Comparison of ENCODE assay signal across 10 cellular contexts in genomic region chr21:44765231-44766013, GRCh38. TPM values are rescaled to one million over a fixed set of nuclear protein-coding genes. Genes with fewer than 3 reads are reported as not detected.
DNase-seq lines count a peak whose midpoint lies in the region; ATAC-seq and TF ChIP-seq lines count a peak whose summit lies in the region.
"Had no signal": no experiment of that assay in that cellular context is flagged by ENCODE, and none has a peak within 500 bp of the region (broad histone marks: within the 10 kb centered on the region; RNA-seq: fewer than 3 reads in every experiment).

No MANE protein-coding gene starts in this region.

- peaks cover 10% of the 10 kb centered on the region for H3K36me3 ChIP-seq in CD4-positive, CD25-positive, alpha-beta regulatory T cell (ENCODE audit: control insufficient read depth, insufficient read depth, low read length)
- H3K36me3 ChIP-seq in HCT116 (ENCODE audit: control insufficient read depth in 1 of 2, insufficient read depth in 2 of 2, low read length in 2 of 2): peaks cover 3% of the 10 kb centered on the region in 2 experiments; a peak in 2 of 4 replicates
- peaks cover 0 to 22% of the 10 kb centered on the region in 2 donors for H3K36me3 ChIP-seq in gastrocnemius medialis

- peaks cover 4% of the 10 kb centered on the region for H3K27me3 Mint-ChIP-seq in CD4-positive, CD25-positive, alpha-beta regulatory T cell

- no TSS peak for BruUV-seq in HCT116 (replicated peaks; lab: Mats Ljungman, UMichigan)

- intact Hi-C loops in HCT116 (cut with micrococcal nuclease) (no loop called here), gastrocnemius medialis (cut with DNase I; ENCODE audit: low total_unique reads) (no loop called here)

- peak in 2 of 3 donors; percentile 25 to 70 for DNase-seq in CD4-positive, CD25-positive, alpha-beta regulatory T cell
- DNase-seq in HCT116 (ENCODE audit: low read depth, low spot score) (no peak), UCSD-AML1 (lab: John Stamatoyannopoulos, UW; ENCODE audit: unreplicated experiment) (peak; percentile 41), epithelial cell of esophagus (ENCODE audit: low read depth) (peak; percentile 63), cortex of kidney (lab: John Stamatoyannopoulos, UW) (no peak), gastrocnemius medialis (no peak)
- DNase-seq: nucleus accumbens had no signal

- TF ChIP-seq RAD21 in HCT116 (IDR thresholded peaks at IDR 0.05; ENCODE audit: low read depth): no peak

- no peaks in the 10 kb centered on the region for H3K27me3 ChIP-seq in CD4-positive, CD25-positive, alpha-beta regulatory T cell (ENCODE audit: control insufficient read depth, insufficient read depth, low read length)
- no peaks in the 10 kb centered on the region for H3K27me3 ChIP-seq in HCT116 (ENCODE audit: insufficient read depth, low read length)
- H3K27me3 ChIP-seq in gastrocnemius medialis: no peaks in the 10 kb centered on the region

- H3K4me1 ChIP-seq in CD4-positive, CD25-positive, alpha-beta regulatory T cell (ENCODE audit: control insufficient read depth, insufficient read depth, low read length, poor library complexity, severe bottlenecking): peaks cover 13% of the 10 kb centered on the region
- H3K4me1 ChIP-seq in HCT116 (ENCODE audit: control insufficient read depth in 1 of 2, insufficient read depth in 2 of 2, low read length in 2 of 2) (peaks cover 5 to 20% of the 10 kb centered on the region in 2 experiments; a peak in 3 of 4 replicates), gastrocnemius medialis (no peaks in the 10 kb centered on the region)

- no peaks in the 10 kb centered on the region for H3K9me2 ChIP-seq in HCT116 (ENCODE audit: insufficient read depth)

- H3K4me1 Mint-ChIP-seq in CD4-positive, CD25-positive, alpha-beta regulatory T cell: peaks cover 0 to 11% (median 9%) of the 10 kb centered on the region in 4 donors

- no peaks in the 10 kb centered on the region for H4K20me1 ChIP-seq in HCT116 (ENCODE audit: insufficient read depth)

- H3K9ac ChIP-seq in HCT116 (ENCODE audit: low read length): no peak overlapping the region

- no peaks in the 10 kb centered on the region for H3K79me2 ChIP-seq in HCT116 (ENCODE audit: insufficient read depth, low read length)

- POLR2A ChIA-PET in HCT116 (lab: Charles Lee): no interaction called here

- RAD21 ChIA-PET in HCT116 (lab: Charles Lee; ENCODE audit: low non-redundant PET in 1 of 2, low total read pairs in 2 of 2, uncharacterized antibody in 2 of 2, unreplicated experiment in 2 of 2): no interaction called here

- ATAC-seq in CD4-positive, CD25-positive, alpha-beta regulatory T cell (ENCODE audit: low read depth in 2 of 2): peak; percentile 31 to 72
- ATAC-seq in HCT116 (no peak), GM21723 (IDR thresholded peaks at IDR 0.05; ENCODE audit: unreplicated experiment) (no peak), gastrocnemius medialis (no peak), GM19455 (IDR thresholded peaks at IDR 0.05; ENCODE audit: unreplicated experiment) (no peak)

- no peak overlapping the region for H3K27ac ChIP-seq in CD4-positive, CD25-positive, alpha-beta regulatory T cell (ENCODE audit: insufficient read depth, low read length, poor library complexity, severe bottlenecking)
- H3K27ac ChIP-seq in HCT116 (ENCODE audit: low read depth, low read length) (0 out of 2 replicates have a peak overlapping the region, but pooled peaks have one; percentile 18), gastrocnemius medialis (no peak overlapping the region)

- no peaks in the 10 kb centered on the region for H3K9me3 ChIP-seq in CD4-positive, CD25-positive, alpha-beta regulatory T cell (ENCODE audit: control insufficient read depth in 2 of 2, low read length in 2 of 2)
- H3K9me3 ChIP-seq in HCT116 (ENCODE audit: control insufficient read depth in 1 of 2, insufficient read depth in 1 of 2, low read depth in 1 of 2, low read length in 2 of 2) (no peaks in the 10 kb centered on the region), gastrocnemius medialis (no peaks in the 10 kb centered on the region)

- no peak overlapping the region for H3K4me2 ChIP-seq in HCT116 (ENCODE audit: low read length)

- H3K27ac Mint-ChIP-seq in CD4-positive, CD25-positive, alpha-beta regulatory T cell: peak overlapping the region; percentile 82 to 92 (median 86)

- in situ Hi-C loops in gastrocnemius medialis (cut with MboI; ENCODE audit: low sequenced_read_pairs in 4 of 4): no loop called here

- CTCF ChIA-PET in HCT116 (lab: Charles Lee): no interaction called here

- H3K36me3 Mint-ChIP-seq in CD4-positive, CD25-positive, alpha-beta regulatory T cell: peaks cover 12% of the 10 kb centered on the region

- no peak for TF ChIP-seq CTCF in HCT116 (IDR thresholded peaks at IDR 0.05 in 2 of 3, conservative IDR thresholded peaks at IDR 0.05 in 1 of 3; ENCODE audit: borderline replicate concordance in 1 of 3, insufficient read depth in 1 of 3, low read depth in 2 of 3, low read length in 2 of 3)
- TF ChIP-seq CTCF in epithelial cell of esophagus (IDR thresholded peaks at IDR 0.05; ENCODE audit: insufficient read depth, low read depth, low read length, missing control alignments): no peak
- TF ChIP-seq CTCF in gastrocnemius medialis (IDR thresholded peaks at IDR 0.05 in 4 of 5, conservative IDR thresholded peaks at IDR 0.05 in 1 of 5): no peak

- H3K4me3 Mint-ChIP-seq in CD4-positive, CD25-positive, alpha-beta regulatory T cell: no peak overlapping the region

- H3K9me3 Mint-ChIP-seq in CD4-positive, CD25-positive, alpha-beta regulatory T cell: no peaks in the 10 kb centered on the region

- no peak overlapping the region for H3K4me3 ChIP-seq in CD4-positive, CD25-positive, alpha-beta regulatory T cell (ENCODE audit: low read depth, low read length)
- no peak overlapping the region for H3K4me3 ChIP-seq in HCT116 (replicated peaks in 1 of 2; ENCODE audit: low read depth in 1 of 2, low read length in 2 of 2)
- H3K4me3 ChIP-seq in epithelial cell of esophagus (ENCODE audit: low read length): no peak overlapping the region
- no peak overlapping the region for H3K4me3 ChIP-seq in gastrocnemius medialis

- no peak overlapping the region for H2AFZ ChIP-seq in HCT116 (ENCODE audit: low read depth, low read length, poor library complexity, severe bottlenecking)

- TF ChIP-seq POLR2A in HCT116 (IDR thresholded peaks at IDR 0.05; ENCODE audit: borderline replicate concordance, extremely low read depth, insufficient read depth, insufficient read length) (no peak), gastrocnemius medialis (IDR thresholded peaks at IDR 0.05) (no peak)

TF ChIP-seq in HCT116, 20 proteins besides CTCF, POLR2A, EP300 and RAD21 (continues in another document):
- TF ChIP-seq SP1 (IDR thresholded peaks at IDR 0.05; ENCODE audit: low read depth) (no peak), CBX3 (IDR thresholded peaks at IDR 0.05; ENCODE audit: low read depth) (no peak), SIN3A (IDR thresholded peaks at IDR 0.05; ENCODE audit: low read depth) (no peak), ELF1 (IDR thresholded peaks at IDR 0.05; ENCODE audit: borderline replicate concordance, low read depth) (no peak), EZH2 (IDR thresholded peaks at IDR 0.05) (no peak), POLR2AphosphoS5 (IDR thresholded peaks at IDR 0.05; ENCODE audit: low read depth, low read length) (no peak), ZNF274 (IDR thresholded peaks at IDR 0.05; ENCODE audit: low read depth, low read length) (no peak), TCF7L2 (IDR thresholded peaks at IDR 0.05; ENCODE audit: borderline replicate concordance, extremely low read depth, insufficient read depth, insufficient read length) (no peak), SRF (IDR thresholded peaks at IDR 0.05; ENCODE audit: low read depth) (no peak)
- TF ChIP-seq, protein P1, sequence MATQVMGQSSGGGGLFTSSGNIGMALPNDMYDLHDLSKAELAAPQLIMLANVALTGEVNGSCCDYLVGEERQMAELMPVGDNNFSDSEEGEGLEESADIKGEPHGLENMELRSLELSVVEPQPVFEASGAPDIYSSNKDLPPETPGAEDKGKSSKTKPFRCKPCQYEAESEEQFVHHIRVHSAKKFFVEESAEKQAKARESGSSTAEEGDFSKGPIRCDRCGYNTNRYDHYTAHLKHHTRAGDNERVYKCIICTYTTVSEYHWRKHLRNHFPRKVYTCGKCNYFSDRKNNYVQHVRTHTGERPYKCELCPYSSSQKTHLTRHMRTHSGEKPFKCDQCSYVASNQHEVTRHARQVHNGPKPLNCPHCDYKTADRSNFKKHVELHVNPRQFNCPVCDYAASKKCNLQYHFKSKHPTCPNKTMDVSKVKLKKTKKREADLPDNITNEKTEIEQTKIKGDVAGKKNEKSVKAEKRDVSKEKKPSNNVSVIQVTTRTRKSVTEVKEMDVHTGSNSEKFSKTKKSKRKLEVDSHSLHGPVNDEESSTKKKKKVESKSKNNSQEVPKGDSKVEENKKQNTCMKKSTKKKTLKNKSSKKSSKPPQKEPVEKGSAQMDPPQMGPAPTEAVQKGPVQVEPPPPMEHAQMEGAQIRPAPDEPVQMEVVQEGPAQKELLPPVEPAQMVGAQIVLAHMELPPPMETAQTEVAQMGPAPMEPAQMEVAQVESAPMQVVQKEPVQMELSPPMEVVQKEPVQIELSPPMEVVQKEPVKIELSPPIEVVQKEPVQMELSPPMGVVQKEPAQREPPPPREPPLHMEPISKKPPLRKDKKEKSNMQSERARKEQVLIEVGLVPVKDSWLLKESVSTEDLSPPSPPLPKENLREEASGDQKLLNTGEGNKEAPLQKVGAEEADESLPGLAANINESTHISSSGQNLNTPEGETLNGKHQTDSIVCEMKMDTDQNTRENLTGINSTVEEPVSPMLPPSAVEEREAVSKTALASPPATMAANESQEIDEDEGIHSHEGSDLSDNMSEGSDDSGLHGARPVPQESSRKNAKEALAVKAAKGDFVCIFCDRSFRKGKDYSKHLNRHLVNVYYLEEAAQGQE (IDR thresholded peaks at IDR 0.05; ENCODE audit: low read depth): no peak
- TF ChIP-seq, protein P2, sequence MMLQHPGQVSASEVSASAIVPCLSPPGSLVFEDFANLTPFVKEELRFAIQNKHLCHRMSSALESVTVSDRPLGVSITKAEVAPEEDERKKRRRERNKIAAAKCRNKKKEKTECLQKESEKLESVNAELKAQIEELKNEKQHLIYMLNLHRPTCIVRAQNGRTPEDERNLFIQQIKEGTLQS (IDR thresholded peaks at IDR 0.05): no peak

RNA-seq across cellular contexts. Expression of gene UBE2G2, which starts 36.2 kb away (rescaled TPM):
- 109 TPM for total RNA-seq in CD4-positive, CD25-positive, alpha-beta regulatory T cell
- 10 to 100 TPM; 42.8 to 50.9 (median 49.0) TPM for polyA plus RNA-seq in CD4-positive, CD25-positive, alpha-beta regulatory T cell
- total RNA-seq in HCT116 (2021; ENCODE audit: unreplicated experiment): 86.5 TPM
- 60.0 and 65.3 TPM in 2 replicates for polyA plus RNA-seq in HCT116 (2012)
- total RNA-seq in gastrocnemius medialis: 10 to 100 TPM; 64.2 to 83.8 (median 73.3) TPM

RNA-seq across cellular contexts. Expression of gene SUMO3, which starts 52.4 kb away (rescaled TPM):
- 65.8 TPM for total RNA-seq in CD4-positive, CD25-positive, alpha-beta regulatory T cell
- polyA plus RNA-seq in CD4-positive, CD25-positive, alpha-beta regulatory T cell: 10 to 100 TPM; 76.3 to 88.9 (median 80.2) TPM
- 31.5 TPM for total RNA-seq in HCT116 (2021; ENCODE audit: unreplicated experiment)
- polyA plus RNA-seq in HCT116 (2012): 26.5 and 27.5 TPM in 2 replicates
- 10 to 100 TPM; 49.0 to 85.9 (median 63.7) TPM for total RNA-seq in gastrocnemius medialis

RNA-seq across cellular contexts. Expression of gene TSPEAR, which starts 54.0 kb away (rescaled TPM):
- total RNA-seq in CD4-positive, CD25-positive, alpha-beta regulatory T cell: not detected
- polyA plus RNA-seq in CD4-positive, CD25-positive, alpha-beta regulatory T cell: under 1 TPM in 1 of 4 donors, not detected in 3; 0.05 TPM
- total RNA-seq in HCT116 (2021; ENCODE audit: unreplicated experiment) (not detected), gastrocnemius medialis (not detected)
- 0.01 and 0.04 TPM in 2 replicates for polyA plus RNA-seq in HCT116 (2012)
- total RNA-seq: subcutaneous adipose tissue had no signal

Comparison
In these comparisons a context has a peak if more than half of its experiments do, and no peak if none do; other contexts are left out.
1. ATAC-seq: peak in CD4-positive, CD25-positive, alpha-beta regulatory T cell (2 of 2); none in HCT116 (single experiment), GM21723 (single experiment), gastrocnemius medialis (0 of 2) and GM19455 (single experiment).
2. DNase-seq: peak in CD4-positive, CD25-positive, alpha-beta regulatory T cell (2 of 3), UCSD-AML1 (single experiment) and epithelial cell of esophagus (single experiment); none in HCT116 (single experiment), cortex of kidney (single experiment) and gastrocnemius medialis (0 of 2).